ENCODE assay signal across 8 cellular contexts in the genomic region with DNA sequence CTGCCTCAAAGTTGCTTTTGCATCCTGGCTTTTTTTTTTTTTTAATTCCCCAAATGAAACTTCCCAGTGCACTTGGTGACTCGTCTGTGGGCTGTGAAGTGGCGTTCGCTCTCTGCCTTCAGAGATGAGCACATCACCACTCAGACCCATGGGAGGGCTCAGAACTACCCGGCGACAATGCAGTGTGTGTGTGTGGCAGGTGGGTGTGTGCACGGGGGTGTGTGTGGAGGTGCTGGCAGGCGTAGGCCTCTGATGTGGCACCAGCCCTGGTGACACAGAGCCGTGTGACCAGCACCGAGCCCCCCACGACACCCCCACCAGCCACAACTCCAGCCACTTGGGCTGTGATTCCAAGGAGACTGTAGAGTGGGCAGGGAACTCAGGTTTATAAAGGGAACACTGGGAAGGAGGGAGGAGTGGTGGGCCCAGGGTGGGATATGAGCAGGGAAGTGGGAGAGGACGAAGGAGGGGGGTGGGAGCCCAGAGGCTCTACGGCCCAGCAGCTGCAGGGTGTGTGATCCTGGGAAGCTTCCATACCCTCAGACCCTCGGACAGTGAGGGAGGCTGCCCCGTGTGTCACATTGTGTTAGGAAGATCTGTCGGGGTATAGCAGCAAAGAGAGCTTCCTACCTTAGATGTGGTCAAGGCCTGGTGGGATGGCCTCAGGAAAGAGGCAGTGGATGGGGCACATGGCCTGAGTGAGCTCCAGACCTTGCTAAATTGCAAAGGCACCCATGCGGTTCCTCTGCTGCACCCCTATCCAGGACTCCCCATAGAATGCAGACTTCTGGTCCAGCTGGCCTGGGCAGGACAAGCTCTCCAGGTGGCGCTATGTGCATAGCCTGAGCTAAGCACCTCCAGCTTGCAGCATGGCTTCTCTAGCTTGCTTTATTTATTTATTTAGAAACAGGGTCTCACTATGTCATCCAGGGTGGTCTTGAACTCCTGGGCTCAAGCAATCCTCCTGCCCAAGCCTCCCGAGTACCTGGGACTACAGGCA. TPM values are rescaled to one million over a fixed set of nuclear protein-coding genes. Genes with fewer than 3 reads are reported as not detected.
DNase-seq lines count a peak whose midpoint lies in the region; ATAC-seq and TF ChIP-seq lines count a peak whose summit lies in the region.

No MANE protein-coding gene starts in this region.

- H3K9me3 Mint-ChIP-seq in activated CD4-positive, alpha-beta memory T cell treated with anti-CD3 and anti-CD28 coated beads, Interleukin-2, amount 10 ng/mL, durations not matched to agents 7 days and 5 days: no peaks in the 10 kb centered on the region
- H3K9me3 Mint-ChIP-seq in type B pancreatic cell: no peaks in the 10 kb centered on the region

- ATAC-seq in GM19351 (IDR thresholded peaks at IDR 0.05; ENCODE audit: unreplicated experiment): peak; percentile 59
- peak; percentile 70 to 72 for ATAC-seq in right cardiac atrium
- no peak for ATAC-seq in GM18502 (IDR thresholded peaks at IDR 0.05; ENCODE audit: poor library complexity, unreplicated experiment)

- H3K9ac ChIP-seq in BLaER1: peak overlapping the region; percentile 37; the same call in 1 of the 2 replicates

- no peaks in the 10 kb centered on the region for H3K36me3 Mint-ChIP-seq in activated CD4-positive, alpha-beta memory T cell treated with anti-CD3 and anti-CD28 coated beads, Interleukin-2, amount 10 ng/mL, durations not matched to agents 7 days and 5 days (ENCODE audit: low read depth)
- no peaks in the 10 kb centered on the region for H3K36me3 Mint-ChIP-seq in type B pancreatic cell

- no peak overlapping the region for H3K27ac Mint-ChIP-seq in activated CD4-positive, alpha-beta memory T cell treated with anti-CD3 and anti-CD28 coated beads, Interleukin-2, amount 10 ng/mL, durations not matched to agents 7 days and 5 days
- no peak overlapping the region for H3K27ac Mint-ChIP-seq in type B pancreatic cell

- no peak overlapping the region for H3K4me3 Mint-ChIP-seq in activated CD4-positive, alpha-beta memory T cell treated with anti-CD3 and anti-CD28 coated beads, Interleukin-2, amount 10 ng/mL, durations not matched to agents 7 days and 5 days
- no peak overlapping the region for H3K4me3 Mint-ChIP-seq in type B pancreatic cell

- no peaks in the 10 kb centered on the region for H3K36me3 ChIP-seq in BLaER1

- POLR2A ChIA-PET in activated CD4-positive, alpha-beta memory T cell treated with anti-CD3 and anti-CD28 coated beads, Interleukin-2, amount 10 ng/mL, durations not matched to agents 7 days and 5 days (lab: Charles Lee): no interaction called here
- POLR2A ChIA-PET in HEK293T (lab: Yijun Ruan, JAX): interaction anchor here (1.0 kb wide), 1 partner anchor 66 kb away, joined by 3 read pairs; no protein-coding TSS in a partner anchor

- H3K27ac ChIP-seq in BLaER1 (no peak overlapping the region), right cardiac atrium (ENCODE audit: low read length) (no peak overlapping the region)

- H3K27me3 ChIP-seq in BLaER1: no peaks in the 10 kb centered on the region
- no peaks in the 10 kb centered on the region for H3K27me3 ChIP-seq in right cardiac atrium (ENCODE audit: control insufficient read depth, insufficient read depth)

- H3K9me3 ChIP-seq in BLaER1 (no peaks in the 10 kb centered on the region), right cardiac atrium (ENCODE audit: control insufficient read depth, low read length) (no peaks in the 10 kb centered on the region)

- CTCF ChIA-PET in activated CD4-positive, alpha-beta memory T cell treated with anti-CD3 and anti-CD28 coated beads, Interleukin-2, amount 10 ng/mL, durations not matched to agents 7 days and 5 days (lab: Charles Lee): interaction anchor here (0.8 to 15.1 kb wide), 9 partner anchors 10 to 70 kb away, joined by 3 to 229 read pairs (median 4); no protein-coding TSS in a partner anchor
- CTCF ChIA-PET in HEK293T (lab: Yijun Ruan, JAX): interaction anchor here (0.6 to 1.6 kb wide), 11 partner anchors 9 to 284 kb away, joined by 3 to 18 read pairs (median 4); no protein-coding TSS in a partner anchor

- 69% methylated on average over 18 of the region's 18 CpGs for WGBS in right cardiac atrium

- H3K4me1 Mint-ChIP-seq in activated CD4-positive, alpha-beta memory T cell treated with anti-CD3 and anti-CD28 coated beads, Interleukin-2, amount 10 ng/mL, durations not matched to agents 7 days and 5 days: peaks cover 14% of the 10 kb centered on the region
- H3K4me1 Mint-ChIP-seq in type B pancreatic cell (ENCODE audit: unreplicated experiment): no peaks in the 10 kb centered on the region

- TF ChIP-seq CTCF in type B pancreatic cell (conservative IDR thresholded peaks at IDR 0.05): peak; percentile 56

- H3K4me1 ChIP-seq in BLaER1 (peaks cover 100% of the 10 kb centered on the region), right cardiac atrium (ENCODE audit: control insufficient read depth, insufficient read depth, low read length) (no peaks in the 10 kb centered on the region)

- H3K27me3 Mint-ChIP-seq in activated CD4-positive, alpha-beta memory T cell treated with anti-CD3 and anti-CD28 coated beads, Interleukin-2, amount 10 ng/mL, durations not matched to agents 7 days and 5 days: peaks cover 36% of the 10 kb centered on the region
- peaks cover 15% of the 10 kb centered on the region for H3K27me3 Mint-ChIP-seq in type B pancreatic cell

- peak overlapping the region; percentile 89 for H3K4me2 ChIP-seq in BLaER1

- DNase-seq in activated CD4-positive, alpha-beta memory T cell treated with anti-CD3 and anti-CD28 coated beads, Interleukin-2, amount 10 ng/mL, durations not matched to agents 7 days and 5 days: peak; percentile 42
- DNase-seq in right cardiac atrium: peak in 2 of 3 donors; percentile 77 to 81
- no peak for DNase-seq in type B pancreatic cell (ENCODE audit: extremely low spot score, unreplicated experiment)
- DNase-seq in HEK293T (ENCODE audit: extremely low spot score): no peak
- no peak for DNase-seq in NCI-H1105 treated with DMSO at 0.1 percent for 48 hours (lab: John Stamatoyannopoulos, UW)

- H4K20me1 ChIP-seq in BLaER1: no peaks in the 10 kb centered on the region

- intact Hi-C loops in right cardiac atrium (cut with DNase I): loop anchor here in 3 of 4 donors (1.0 to 5.0 kb wide), 2 partner anchors 63 kb away; no protein-coding TSS in a partner anchor

- no peak overlapping the region for H3K4me3 ChIP-seq in BLaER1
- H3K4me3 ChIP-seq in right cardiac atrium (ENCODE audit: low read length): no peak overlapping the region

TF ChIP-seq in HEK293T, 16 proteins besides CTCF, POLR2A, EP300 and RAD21:
- TF ChIP-seq ARNT (IDR thresholded peaks at IDR 0.05): no peak
- no peak for TF ChIP-seq SUZ12 (IDR thresholded peaks at IDR 0.05)
- TF ChIP-seq HDGF (IDR thresholded peaks at IDR 0.05; ENCODE audit: borderline replicate concordance): no peak
- TF ChIP-seq ZNF384 (IDR thresholded peaks at IDR 0.05): no peak
- TF ChIP-seq SP1 (IDR thresholded peaks at IDR 0.05): no peak
- TF ChIP-seq NFRKB (IDR thresholded peaks at IDR 0.05): no peak
- TF ChIP-seq ELF4 (IDR thresholded peaks at IDR 0.05): no peak
- no peak for TF ChIP-seq BHLHE40 (IDR thresholded peaks at IDR 0.05; ENCODE audit: borderline replicate concordance)
- TF ChIP-seq LEF1 (IDR thresholded peaks at IDR 0.05; ENCODE audit: borderline replicate concordance): no peak
- TF ChIP-seq, protein P1, sequence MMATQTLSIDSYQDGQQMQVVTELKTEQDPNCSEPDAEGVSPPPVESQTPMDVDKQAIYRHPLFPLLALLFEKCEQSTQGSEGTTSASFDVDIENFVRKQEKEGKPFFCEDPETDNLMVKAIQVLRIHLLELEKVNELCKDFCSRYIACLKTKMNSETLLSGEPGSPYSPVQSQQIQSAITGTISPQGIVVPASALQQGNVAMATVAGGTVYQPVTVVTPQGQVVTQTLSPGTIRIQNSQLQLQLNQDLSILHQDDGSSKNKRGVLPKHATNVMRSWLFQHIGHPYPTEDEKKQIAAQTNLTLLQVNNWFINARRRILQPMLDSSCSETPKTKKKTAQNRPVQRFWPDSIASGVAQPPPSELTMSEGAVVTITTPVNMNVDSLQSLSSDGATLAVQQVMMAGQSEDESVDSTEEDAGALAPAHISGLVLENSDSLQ (IDR thresholded peaks at IDR 0.05): no peak
- TF ChIP-seq FOXM1 (IDR thresholded peaks at IDR 0.05; ENCODE audit: borderline replicate concordance): no peak
- TF ChIP-seq L3MBTL2 (conservative IDR thresholded peaks at IDR 0.05): no peak
- no peak for TF ChIP-seq TARDBP (IDR thresholded peaks at IDR 0.05)
- no peak for TF ChIP-seq FOXA1 (IDR thresholded peaks at IDR 0.05)
- no peak for TF ChIP-seq FOXK2 (IDR thresholded peaks at IDR 0.05)

RNA-seq across cellular contexts. Expression of a gene that starts 5.8 kb away (rescaled TPM):
- total RNA-seq in activated CD4-positive, alpha-beta memory T cell treated with anti-CD3 and anti-CD28 coated beads, Interleukin-2, amount 10 ng/mL, durations not matched to agents 7 days and 5 days: 1 to 10 TPM; 2.4 to 3.5 TPM
- total RNA-seq in right cardiac atrium (10 to 100 TPM; 47.9 to 76.6 (median 60.7) TPM), type B pancreatic cell (ENCODE audit: low replicate concordance) (41.1 and 48.7 TPM in 2 replicates)
- 53.3 TPM for polyA plus RNA-seq in right cardiac atrium

Comparison
In these comparisons a context has a peak if more than half of its experiments do, and no peak if none do; other contexts are left out.
1. DNase-seq: peak in activated CD4-positive, alpha-beta memory T cell treated with anti-CD3 and anti-CD28 coated beads, Interleukin-2, amount 10 ng/mL, durations not matched to agents 7 days and 5 days (single experiment) and right cardiac atrium (2 of 3); none in type B pancreatic cell (single experiment), HEK293T (single experiment) and NCI-H1105 treated with DMSO at 0.1 percent for 48 hours (single experiment).